ENCODE assay signal across 8 cellular contexts in genomic region chr1:121009216-121010057, GRCh38.
DNase-seq lines count a peak whose midpoint lies in the region; ATAC-seq, FAIRE-seq and TF ChIP-seq lines count a peak whose summit lies in the region.
"Not testable (repeated sequence)": the region's sequence is repeated elsewhere in the genome, so short reads cannot be mapped to it uniquely, and the experiment has no call there.

No MANE protein-coding gene starts in this region.

- peak overlapping the region in 1 of 6 donors; percentile 32 for H3K27ac Mint-ChIP-seq in naive B cell
- not testable (repeated sequence) for H3K27ac Mint-ChIP-seq in type B pancreatic cell

- not testable (repeated sequence) for H3K36me3 Mint-ChIP-seq in activated T-cell treated with anti-CD3 and anti-CD28 coated beads, Interleukin-2, amount 50 U/mL, for 4 hours (ENCODE audit: insufficient read depth); naive B cell; type B pancreatic cell

- not testable (repeated sequence) for H3K9me3 Mint-ChIP-seq in activated T-cell treated with anti-CD3 and anti-CD28 coated beads, Interleukin-2, amount 50 U/mL, for 4 hours; naive B cell; type B pancreatic cell

- H3K27me3 Mint-ChIP-seq in activated T-cell treated with anti-CD3 and anti-CD28 coated beads, Interleukin-2, amount 50 U/mL, for 4 hours (ENCODE audit: low read depth): not testable (repeated sequence)
- H3K27me3 Mint-ChIP-seq in naive B cell (peaks cover 7 to 21% (median 8%) of the 10 kb centered on the region in 3 donors), type B pancreatic cell (peaks cover 22% of the 10 kb centered on the region)

- not testable (repeated sequence) for H3K36me3 ChIP-seq in bronchial epithelial cell (ENCODE audit: control insufficient read depth, insufficient read depth, low read length)

- H3K4me1 Mint-ChIP-seq in activated T-cell treated with anti-CD3 and anti-CD28 coated beads, Interleukin-2, amount 50 U/mL, for 4 hours (ENCODE audit: low read depth); type B pancreatic cell (ENCODE audit: unreplicated experiment): not testable (repeated sequence)
- peaks cover 8 to 17% (median 12%) of the 10 kb centered on the region in 3 donors for H3K4me1 Mint-ChIP-seq in naive B cell

- ATAC-seq in activated T-cell treated with anti-CD3 and anti-CD28 coated beads, Interleukin-2, amount 50 U/mL, for 4 hours: peak; percentile 71 to 79
- not testable (repeated sequence) for ATAC-seq in Right ventricle myocardium inferior
- peak; percentile 60 to 63 for ATAC-seq in naive B cell (ENCODE audit: low read depth in 2 of 2)

- peak overlapping the region; percentile 81 for H3K4me3 Mint-ChIP-seq in activated T-cell treated with anti-CD3 and anti-CD28 coated beads, Interleukin-2, amount 50 U/mL, for 4 hours
- peak overlapping the region; percentile 73 to 95 (median 90) for H3K4me3 Mint-ChIP-seq in naive B cell
- peak overlapping the region; percentile 82 for H3K4me3 Mint-ChIP-seq in type B pancreatic cell

- peak; percentile 8 for DNase-seq in GM10248 (ENCODE audit: extremely low spot score)
- DNase-seq in T-helper 9 cell: peak; percentile 15
- peak; percentile 29 for DNase-seq in activated T-cell treated with anti-CD3 and anti-CD28 coated beads, Interleukin-2, amount 50 U/mL, for 4 hours
- DNase-seq in bronchial epithelial cell (ENCODE audit: low read depth): peak; percentile 21
- peak; percentile 41 for DNase-seq in Right ventricle myocardium inferior (ENCODE audit: missing footprints)
- DNase-seq in naive B cell: peak; percentile 39
- DNase-seq in stimulated activated CD4-positive, alpha-beta T cell treated with anti-CD3 and anti-CD28 coated beads, Interleukin-12 subunit alpha, Interleukin-12 subunit beta, amount 100 ng/mL, for 48 hours (ENCODE audit: low read depth in 2 of 3, low spot score in 1 of 3): peak; percentile 21 to 58 (median 57)
- DNase-seq in type B pancreatic cell (ENCODE audit: extremely low spot score, unreplicated experiment): peak; percentile 64

- CTCF ChIA-PET in GM10248 (lab: Yijun Ruan, JAX): not testable (repeated sequence)

- H3K27me3 ChIP-seq in bronchial epithelial cell (ENCODE audit: control insufficient read depth, insufficient read depth, low read length): not testable (repeated sequence)

- POLR2A ChIA-PET in GM10248 (lab: Yijun Ruan, JAX): not testable (repeated sequence)

- not testable (repeated sequence) for TF ChIP-seq CTCF in GM10248 (IDR thresholded peaks at IDR 0.05; ENCODE audit: control extremely low read depth, extremely low read depth, low read depth, missing control alignments); bronchial epithelial cell (IDR thresholded peaks at IDR 0.05; ENCODE audit: insufficient read depth, low read length, severe bottlenecking); type B pancreatic cell (conservative IDR thresholded peaks at IDR 0.05)

- H3K4me3 ChIP-seq in bronchial epithelial cell (ENCODE audit: low read depth, low read length): peak overlapping the region; percentile 14

- intact Hi-C loops in Right ventricle myocardium inferior (cut with DNase I): not testable (repeated sequence)

- FAIRE-seq in bronchial epithelial cell (lab: Jason Lieb, UNC): not testable (repeated sequence)

Comparison
In these comparisons a context has a peak if more than half of its experiments do, and no peak if none do; other contexts are left out.
1. DNase-seq: peak in every context shown above with its lines; median percentile 64 in type B pancreatic cell; 57 in stimulated activated CD4-positive, alpha-beta T cell treated with anti-CD3 and anti-CD28 coated beads, Interleukin-12 subunit alpha, Interleukin-12 subunit beta, amount 100 ng/mL, for 48 hours; 41 in Right ventricle myocardium inferior; 39 in naive B cell; 29 in activated T-cell treated with anti-CD3 and anti-CD28 coated beads, Interleukin-2, amount 50 U/mL, for 4 hours; 21 in bronchial epithelial cell; 15 in T-helper 9 cell; 8 in GM10248.